1 cellular context compared by ENCODE assay signal in the genomic region with DNA sequence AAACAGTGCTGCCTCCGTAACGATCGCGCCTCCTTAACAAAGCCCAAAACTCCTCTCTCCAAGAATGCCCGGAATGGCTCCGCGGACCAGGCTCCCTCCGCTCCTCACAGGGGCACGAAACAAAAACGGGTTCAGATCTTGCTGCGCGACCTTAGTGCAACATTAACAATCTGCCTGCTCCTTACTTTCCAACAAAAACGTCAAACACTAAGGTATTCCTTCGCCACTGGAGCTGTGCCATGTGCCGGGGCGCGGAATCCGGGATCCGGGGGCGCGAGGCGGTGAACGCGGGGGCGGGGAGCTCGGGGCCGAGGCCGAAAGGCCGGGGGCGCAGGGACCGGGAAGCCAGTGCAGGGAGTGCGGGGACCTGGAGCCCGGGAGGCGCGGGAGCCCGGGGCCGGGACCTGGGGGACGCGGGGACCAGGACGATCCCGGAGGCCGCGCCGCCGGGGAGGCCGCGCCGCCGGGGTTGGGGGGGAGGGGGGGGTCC.
A peak's percentile ranks its signal among the peaks of the same experiment; 100 is the strongest.
TF ChIP-seq lines count a peak whose summit lies in the region.

No MANE protein-coding gene starts in this region.

TF ChIP-seq in K562, 482 proteins besides CTCF, POLR2A, EP300 and RAD21 (continued from another document):
- TF ChIP-seq, protein P1, sequence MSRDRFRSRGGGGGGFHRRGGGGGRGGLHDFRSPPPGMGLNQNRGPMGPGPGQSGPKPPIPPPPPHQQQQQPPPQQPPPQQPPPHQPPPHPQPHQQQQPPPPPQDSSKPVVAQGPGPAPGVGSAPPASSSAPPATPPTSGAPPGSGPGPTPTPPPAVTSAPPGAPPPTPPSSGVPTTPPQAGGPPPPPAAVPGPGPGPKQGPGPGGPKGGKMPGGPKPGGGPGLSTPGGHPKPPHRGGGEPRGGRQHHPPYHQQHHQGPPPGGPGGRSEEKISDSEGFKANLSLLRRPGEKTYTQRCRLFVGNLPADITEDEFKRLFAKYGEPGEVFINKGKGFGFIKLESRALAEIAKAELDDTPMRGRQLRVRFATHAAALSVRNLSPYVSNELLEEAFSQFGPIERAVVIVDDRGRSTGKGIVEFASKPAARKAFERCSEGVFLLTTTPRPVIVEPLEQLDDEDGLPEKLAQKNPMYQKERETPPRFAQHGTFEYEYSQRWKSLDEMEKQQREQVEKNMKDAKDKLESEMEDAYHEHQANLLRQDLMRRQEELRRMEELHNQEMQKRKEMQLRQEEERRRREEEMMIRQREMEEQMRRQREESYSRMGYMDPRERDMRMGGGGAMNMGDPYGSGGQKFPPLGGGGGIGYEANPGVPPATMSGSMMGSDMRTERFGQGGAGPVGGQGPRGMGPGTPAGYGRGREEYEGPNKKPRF (IDR thresholded peaks at IDR 0.05; ENCODE audit: low read depth, low read length): no peak
- TF ChIP-seq, protein P2, sequence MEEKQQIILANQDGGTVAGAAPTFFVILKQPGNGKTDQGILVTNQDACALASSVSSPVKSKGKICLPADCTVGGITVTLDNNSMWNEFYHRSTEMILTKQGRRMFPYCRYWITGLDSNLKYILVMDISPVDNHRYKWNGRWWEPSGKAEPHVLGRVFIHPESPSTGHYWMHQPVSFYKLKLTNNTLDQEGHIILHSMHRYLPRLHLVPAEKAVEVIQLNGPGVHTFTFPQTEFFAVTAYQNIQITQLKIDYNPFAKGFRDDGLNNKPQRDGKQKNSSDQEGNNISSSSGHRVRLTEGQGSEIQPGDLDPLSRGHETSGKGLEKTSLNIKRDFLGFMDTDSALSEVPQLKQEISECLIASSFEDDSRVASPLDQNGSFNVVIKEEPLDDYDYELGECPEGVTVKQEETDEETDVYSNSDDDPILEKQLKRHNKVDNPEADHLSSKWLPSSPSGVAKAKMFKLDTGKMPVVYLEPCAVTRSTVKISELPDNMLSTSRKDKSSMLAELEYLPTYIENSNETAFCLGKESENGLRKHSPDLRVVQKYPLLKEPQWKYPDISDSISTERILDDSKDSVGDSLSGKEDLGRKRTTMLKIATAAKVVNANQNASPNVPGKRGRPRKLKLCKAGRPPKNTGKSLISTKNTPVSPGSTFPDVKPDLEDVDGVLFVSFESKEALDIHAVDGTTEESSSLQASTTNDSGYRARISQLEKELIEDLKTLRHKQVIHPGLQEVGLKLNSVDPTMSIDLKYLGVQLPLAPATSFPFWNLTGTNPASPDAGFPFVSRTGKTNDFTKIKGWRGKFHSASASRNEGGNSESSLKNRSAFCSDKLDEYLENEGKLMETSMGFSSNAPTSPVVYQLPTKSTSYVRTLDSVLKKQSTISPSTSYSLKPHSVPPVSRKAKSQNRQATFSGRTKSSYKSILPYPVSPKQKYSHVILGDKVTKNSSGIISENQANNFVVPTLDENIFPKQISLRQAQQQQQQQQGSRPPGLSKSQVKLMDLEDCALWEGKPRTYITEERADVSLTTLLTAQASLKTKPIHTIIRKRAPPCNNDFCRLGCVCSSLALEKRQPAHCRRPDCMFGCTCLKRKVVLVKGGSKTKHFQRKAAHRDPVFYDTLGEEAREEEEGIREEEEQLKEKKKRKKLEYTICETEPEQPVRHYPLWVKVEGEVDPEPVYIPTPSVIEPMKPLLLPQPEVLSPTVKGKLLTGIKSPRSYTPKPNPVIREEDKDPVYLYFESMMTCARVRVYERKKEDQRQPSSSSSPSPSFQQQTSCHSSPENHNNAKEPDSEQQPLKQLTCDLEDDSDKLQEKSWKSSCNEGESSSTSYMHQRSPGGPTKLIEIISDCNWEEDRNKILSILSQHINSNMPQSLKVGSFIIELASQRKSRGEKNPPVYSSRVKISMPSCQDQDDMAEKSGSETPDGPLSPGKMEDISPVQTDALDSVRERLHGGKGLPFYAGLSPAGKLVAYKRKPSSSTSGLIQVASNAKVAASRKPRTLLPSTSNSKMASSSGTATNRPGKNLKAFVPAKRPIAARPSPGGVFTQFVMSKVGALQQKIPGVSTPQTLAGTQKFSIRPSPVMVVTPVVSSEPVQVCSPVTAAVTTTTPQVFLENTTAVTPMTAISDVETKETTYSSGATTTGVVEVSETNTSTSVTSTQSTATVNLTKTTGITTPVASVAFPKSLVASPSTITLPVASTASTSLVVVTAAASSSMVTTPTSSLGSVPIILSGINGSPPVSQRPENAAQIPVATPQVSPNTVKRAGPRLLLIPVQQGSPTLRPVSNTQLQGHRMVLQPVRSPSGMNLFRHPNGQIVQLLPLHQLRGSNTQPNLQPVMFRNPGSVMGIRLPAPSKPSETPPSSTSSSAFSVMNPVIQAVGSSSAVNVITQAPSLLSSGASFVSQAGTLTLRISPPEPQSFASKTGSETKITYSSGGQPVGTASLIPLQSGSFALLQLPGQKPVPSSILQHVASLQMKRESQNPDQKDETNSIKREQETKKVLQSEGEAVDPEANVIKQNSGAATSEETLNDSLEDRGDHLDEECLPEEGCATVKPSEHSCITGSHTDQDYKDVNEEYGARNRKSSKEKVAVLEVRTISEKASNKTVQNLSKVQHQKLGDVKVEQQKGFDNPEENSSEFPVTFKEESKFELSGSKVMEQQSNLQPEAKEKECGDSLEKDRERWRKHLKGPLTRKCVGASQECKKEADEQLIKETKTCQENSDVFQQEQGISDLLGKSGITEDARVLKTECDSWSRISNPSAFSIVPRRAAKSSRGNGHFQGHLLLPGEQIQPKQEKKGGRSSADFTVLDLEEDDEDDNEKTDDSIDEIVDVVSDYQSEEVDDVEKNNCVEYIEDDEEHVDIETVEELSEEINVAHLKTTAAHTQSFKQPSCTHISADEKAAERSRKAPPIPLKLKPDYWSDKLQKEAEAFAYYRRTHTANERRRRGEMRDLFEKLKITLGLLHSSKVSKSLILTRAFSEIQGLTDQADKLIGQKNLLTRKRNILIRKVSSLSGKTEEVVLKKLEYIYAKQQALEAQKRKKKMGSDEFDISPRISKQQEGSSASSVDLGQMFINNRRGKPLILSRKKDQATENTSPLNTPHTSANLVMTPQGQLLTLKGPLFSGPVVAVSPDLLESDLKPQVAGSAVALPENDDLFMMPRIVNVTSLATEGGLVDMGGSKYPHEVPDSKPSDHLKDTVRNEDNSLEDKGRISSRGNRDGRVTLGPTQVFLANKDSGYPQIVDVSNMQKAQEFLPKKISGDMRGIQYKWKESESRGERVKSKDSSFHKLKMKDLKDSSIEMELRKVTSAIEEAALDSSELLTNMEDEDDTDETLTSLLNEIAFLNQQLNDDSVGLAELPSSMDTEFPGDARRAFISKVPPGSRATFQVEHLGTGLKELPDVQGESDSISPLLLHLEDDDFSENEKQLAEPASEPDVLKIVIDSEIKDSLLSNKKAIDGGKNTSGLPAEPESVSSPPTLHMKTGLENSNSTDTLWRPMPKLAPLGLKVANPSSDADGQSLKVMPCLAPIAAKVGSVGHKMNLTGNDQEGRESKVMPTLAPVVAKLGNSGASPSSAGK (IDR thresholded peaks at IDR 0.05): peak; percentile 72
- TF ChIP-seq CHD1 (IDR thresholded peaks at IDR 0.05; ENCODE audit: low read length): no peak
- no peak for TF ChIP-seq MYC (IDR thresholded peaks at IDR 0.05; ENCODE audit: low read depth, low read length)
- no peak for TF ChIP-seq MYC (CRISPR knock-in tag; IDR thresholded peaks at IDR 0.05; ENCODE audit: borderline replicate concordance, low read depth)
- no peak for TF ChIP-seq MCM3 (IDR thresholded peaks at IDR 0.05)
- TF ChIP-seq PRDM10 (IDR thresholded peaks at IDR 0.05; ENCODE audit: partially characterized antibody): no peak
- no peak for TF ChIP-seq TAL1 (IDR thresholded peaks at IDR 0.05)
- TF ChIP-seq SUPT5H (IDR thresholded peaks at IDR 0.05): no peak
- TF ChIP-seq SAFB (IDR thresholded peaks at IDR 0.05; ENCODE audit: borderline replicate concordance, low read depth, low read length): no peak
- TF ChIP-seq MECOM (CRISPR knock-in tag; IDR thresholded peaks at IDR 0.05): no peak
- 0 out of 2 replicates have a peak, but pooled peaks have one; percentile 25 for TF ChIP-seq DPF2 (IDR thresholded peaks at IDR 0.05)
- no peak for TF ChIP-seq FOS (IDR thresholded peaks at IDR 0.05; ENCODE audit: extremely low read depth, insufficient read length)
- TF ChIP-seq UBTF (IDR thresholded peaks at IDR 0.05; ENCODE audit: borderline replicate concordance in 1 of 2, low read depth in 2 of 2, low read length in 2 of 2): peak; percentile 17 to 25; a peak in 1 of 4 replicates
- TF ChIP-seq, protein P3, sequence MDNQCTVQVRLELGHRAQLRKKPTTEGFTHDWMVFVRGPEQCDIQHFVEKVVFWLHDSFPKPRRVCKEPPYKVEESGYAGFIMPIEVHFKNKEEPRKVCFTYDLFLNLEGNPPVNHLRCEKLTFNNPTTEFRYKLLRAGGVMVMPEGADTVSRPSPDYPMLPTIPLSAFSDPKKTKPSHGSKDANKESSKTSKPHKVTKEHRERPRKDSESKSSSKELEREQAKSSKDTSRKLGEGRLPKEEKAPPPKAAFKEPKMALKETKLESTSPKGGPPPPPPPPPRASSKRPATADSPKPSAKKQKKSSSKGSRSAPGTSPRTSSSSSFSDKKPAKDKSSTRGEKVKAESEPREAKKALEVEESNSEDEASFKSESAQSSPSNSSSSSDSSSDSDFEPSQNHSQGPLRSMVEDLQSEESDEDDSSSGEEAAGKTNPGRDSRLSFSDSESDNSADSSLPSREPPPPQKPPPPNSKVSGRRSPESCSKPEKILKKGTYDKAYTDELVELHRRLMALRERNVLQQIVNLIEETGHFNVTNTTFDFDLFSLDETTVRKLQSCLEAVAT (IDR thresholded peaks at IDR 0.05): 0 out of 4 replicates have a peak, but pooled peaks of 1 of the 2 experiments have one; percentile 26
- no peak for TF ChIP-seq TBL1XR1 (IDR thresholded peaks at IDR 0.05; ENCODE audit: low read length in 2 of 2)
- no peak for TF ChIP-seq NR1H2 (CRISPR knock-in tag; IDR thresholded peaks at IDR 0.05)
- TF ChIP-seq NCOA6 (IDR thresholded peaks at IDR 0.05): no peak; the same call in 1 of the 2 replicates
- TF ChIP-seq IRF2 (CRISPR knock-in tag; IDR thresholded peaks at IDR 0.05): no peak
- TF ChIP-seq, protein P4, sequence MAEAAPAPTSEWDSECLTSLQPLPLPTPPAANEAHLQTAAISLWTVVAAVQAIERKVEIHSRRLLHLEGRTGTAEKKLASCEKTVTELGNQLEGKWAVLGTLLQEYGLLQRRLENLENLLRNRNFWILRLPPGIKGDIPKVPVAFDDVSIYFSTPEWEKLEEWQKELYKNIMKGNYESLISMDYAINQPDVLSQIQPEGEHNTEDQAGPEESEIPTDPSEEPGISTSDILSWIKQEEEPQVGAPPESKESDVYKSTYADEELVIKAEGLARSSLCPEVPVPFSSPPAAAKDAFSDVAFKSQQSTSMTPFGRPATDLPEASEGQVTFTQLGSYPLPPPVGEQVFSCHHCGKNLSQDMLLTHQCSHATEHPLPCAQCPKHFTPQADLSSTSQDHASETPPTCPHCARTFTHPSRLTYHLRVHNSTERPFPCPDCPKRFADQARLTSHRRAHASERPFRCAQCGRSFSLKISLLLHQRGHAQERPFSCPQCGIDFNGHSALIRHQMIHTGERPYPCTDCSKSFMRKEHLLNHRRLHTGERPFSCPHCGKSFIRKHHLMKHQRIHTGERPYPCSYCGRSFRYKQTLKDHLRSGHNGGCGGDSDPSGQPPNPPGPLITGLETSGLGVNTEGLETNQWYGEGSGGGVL (CRISPR knock-in tag; IDR thresholded peaks at IDR 0.05): no peak
- no peak for TF ChIP-seq FOXP4 (CRISPR knock-in tag; IDR thresholded peaks at IDR 0.05; ENCODE audit: borderline replicate concordance)
- no peak for TF ChIP-seq DNMT1 (IDR thresholded peaks at IDR 0.05)
- TF ChIP-seq NEUROD1 (IDR thresholded peaks at IDR 0.05; ENCODE audit: borderline replicate concordance, low read depth, low read length, partially characterized antibody): no peak
- no peak for TF ChIP-seq HNRNPK (IDR thresholded peaks at IDR 0.05; ENCODE audit: low read depth, low read length, poor library complexity, severe bottlenecking)
- TF ChIP-seq KLF10 (CRISPR knock-in tag; IDR thresholded peaks at IDR 0.05): no peak
TF ChIP-seq in K562: peak in this region for 16.
